In genomic region chr4:168631241-168632151, GRCh38 we compare ENCODE assay signal across 8 cellular contexts.
DNase-seq lines count a peak whose midpoint lies in the region; ATAC-seq, FAIRE-seq and TF ChIP-seq lines count a peak whose summit lies in the region.

No MANE protein-coding gene starts in this region.

- H3K4me2 ChIP-seq in H9 (ENCODE audit: insufficient read depth, insufficient read length, low read length), result peak overlapping the region; percentile 87

- WGBS in H9 (ENCODE audit: extremely low coverage, insufficient read length, low lambda C conversion rate), result no CpG with 5 or more reads among the region's 54 CpGs
- 2% methylated on average over 53 to 54 of the region's 54 CpGs for WGBS in esophagus, 2 donors

- H2BK120ac ChIP-seq in H9 (ENCODE audit: low read depth, low read length, poor library complexity, severe bottlenecking), result no peak overlapping the region

- H3K9me3 Mint-ChIP-seq in H9, result no peaks in the 10 kb centered on the region

- H2BK12ac ChIP-seq in H9 (ENCODE audit: insufficient read length, low read depth, low read length), result no peak overlapping the region

- H3K4me3 ChIP-seq in SJSA1 (peak overlapping the region; percentile 53), esophagus (ENCODE audit: low read depth in 1 of 2, low read length in 2 of 2) (peak overlapping the region; percentile 52), mucosa of descending colon (no peak overlapping the region)

- no peak overlapping the region for H4K91ac ChIP-seq in H9 (ENCODE audit: insufficient read length, low read depth, low read length)

- H3K27me3 Mint-ChIP-seq in H9 (ENCODE audit: low read depth), result peaks cover 25% of the 10 kb centered on the region

- H3K9me3 ChIP-seq in H9 (ENCODE audit: control insufficient read depth, low read depth, low read length) (no peaks in the 10 kb centered on the region), SJSA1 (replicated peaks) (no peaks in the 10 kb centered on the region), esophagus (ENCODE audit: control insufficient read depth in 2 of 2, insufficient read depth in 1 of 2, low read depth in 1 of 2, low read length in 1 of 2) (no peaks in the 10 kb centered on the region), mucosa of descending colon (no peaks in the 10 kb centered on the region)

- no peak overlapping the region for H4K8ac ChIP-seq in H9 (replicated peaks; ENCODE audit: insufficient read length, low read depth, low read length)

- no peak overlapping the region for H4K5ac ChIP-seq in H9 (ENCODE audit: insufficient read length, low read depth, low read length)

- H3K23ac ChIP-seq in H9 (ENCODE audit: insufficient read length, low read depth, low read length), result no peak overlapping the region

- no peak overlapping the region for H3K18ac ChIP-seq in H9 (ENCODE audit: insufficient read length, low read depth, low read length)

- peaks cover 39 to 52% of the 10 kb centered on the region in 2 experiments for H3K4me1 Mint-ChIP-seq in H9

- ATAC-seq in mucosa of descending colon, result peak; percentile 95

- intact Hi-C loops in mucosa of descending colon (cut with DNase I, micrococcal nuclease), result no loop called here

- no peak overlapping the region for H2BK5ac ChIP-seq in H9 (ENCODE audit: insufficient read length, low read length)

- no peak overlapping the region for H2BK15ac ChIP-seq in H9 (ENCODE audit: low read depth, low read length)

- H3K4ac ChIP-seq in H9 (ENCODE audit: low read depth, low read length), result no peak overlapping the region

- no peak overlapping the region for H3T11ph ChIP-seq in H9 (ENCODE audit: low read length)

- no peak overlapping the region for H3K56ac ChIP-seq in H9 (ENCODE audit: insufficient read length, low read depth, low read length)

- peak; percentile 77 for FAIRE-seq in urothelium cell line (lab: Jason Lieb, UNC)

- H3K4me1 ChIP-seq in H9 (ENCODE audit: insufficient read depth, low read length) (peaks cover 2% of the 10 kb centered on the region; the same call in 1 of the 2 replicates), SJSA1 (replicated peaks) (peaks cover 46% of the 10 kb centered on the region), esophagus (ENCODE audit: control insufficient read depth in 2 of 2, insufficient read depth in 2 of 2, low read length in 1 of 2) (no peaks in the 10 kb centered on the region), mucosa of descending colon (ENCODE audit: low read depth) (no peaks in the 10 kb centered on the region)

- H3K36me3 ChIP-seq in SJSA1 (no peaks in the 10 kb centered on the region), esophagus (ENCODE audit: control insufficient read depth in 2 of 2, insufficient read depth in 2 of 2, low read length in 1 of 2) (no peaks in the 10 kb centered on the region), mucosa of descending colon (ENCODE audit: low read depth) (no peaks in the 10 kb centered on the region)

- H3K4me3 Mint-ChIP-seq in H9, result peak overlapping the region; percentile 84 to 91

- peak overlapping the region in 2 of 3 experiments; percentile 58 to 95; a peak in 5 of 7 replicates for H3K27ac Mint-ChIP-seq in H9

- no peaks in the 10 kb centered on the region for H4K20me1 ChIP-seq in H9 (ENCODE audit: control insufficient read depth, insufficient read depth, insufficient read length)

- no peak overlapping the region for H2BK20ac ChIP-seq in H9 (ENCODE audit: low read depth, low read length, poor library complexity, severe bottlenecking)

- H3K9ac ChIP-seq in H9 (ENCODE audit: extremely low read depth, insufficient read length, low read length), result peak overlapping the region; percentile 57

- H3K27me3 ChIP-seq in H9 (ENCODE audit: insufficient read depth, low read length) (no peaks in the 10 kb centered on the region; the same call in 1 of the 2 replicates), SJSA1 (replicated peaks) (no peaks in the 10 kb centered on the region), esophagus (ENCODE audit: control insufficient read depth in 1 of 2, insufficient read depth in 2 of 2, low read length in 2 of 2) (no peaks in the 10 kb centered on the region)

- no peak overlapping the region for H3K27ac ChIP-seq in H9 (ENCODE audit: insufficient read length, low read depth, low read length)
- peak overlapping the region; percentile 82 for H3K27ac ChIP-seq in SJSA1
- H3K27ac ChIP-seq in esophagus (ENCODE audit: low read depth in 2 of 2, low read length in 1 of 2), result peak overlapping the region; percentile 35 to 38

- H2AFZ ChIP-seq in H9 (ENCODE audit: low read length), result peak overlapping the region; percentile 14

- TF ChIP-seq CTCF in H9 (conservative IDR thresholded peaks at IDR 0.05) (peak; percentile 56), mucosa of descending colon (IDR thresholded peaks at IDR 0.05) (no peak)

- H3K23me2 ChIP-seq in H9 (ENCODE audit: insufficient read length, low read depth, low read length, poor library complexity, severe bottlenecking), result peaks cover 7% of the 10 kb centered on the region

- DNase-seq in AG20443 (ENCODE audit: low spot score), result peak; percentile 72
- DNase-seq in H9, result peak; percentile 73
- peak; percentile 78 to 85 for DNase-seq in SJSA1 (ENCODE audit: low read depth in 1 of 2, low spot score in 2 of 2)
- DNase-seq in mucosa of descending colon, result peak; percentile 62 to 80 (median 68)
- peak; percentile 75 for DNase-seq in urothelium cell line (ENCODE audit: low spot score)
- DNase-seq in cerebellar nuclear complex (lab: John Stamatoyannopoulos, UW), result no peak
- no peak for DNase-seq in activated CD4-positive, CD25-positive, alpha-beta regulatory T cell treated with anti-CD3 and anti-CD28 coated beads, Interleukin-2, amount 50 U/mL, for 72 hours

- no peaks in the 10 kb centered on the region for H3K36me3 Mint-ChIP-seq in H9 (ENCODE audit: insufficient read depth in 1 of 3, low read depth in 3 of 3)

- no peaks in the 10 kb centered on the region for H3K79me1 ChIP-seq in H9 (ENCODE audit: insufficient read depth, low read depth, low read length, poor library complexity, severe bottlenecking)

- H3K14ac ChIP-seq in H9 (ENCODE audit: insufficient read depth, low read length), result no peak overlapping the region

- no peaks in the 10 kb centered on the region; the same call in 1 of the 2 replicates for H3K79me2 ChIP-seq in H9 (ENCODE audit: insufficient read depth, low read length)

- no peak overlapping the region for H2AK5ac ChIP-seq in H9 (ENCODE audit: insufficient read length, low read length)

Comparison
In these comparisons a context has a peak if more than half of its experiments do, and no peak if none do; other contexts are left out.
1. DNase-seq: peak in AG20443 (single experiment), H9 (single experiment), SJSA1 (2 of 2), mucosa of descending colon (3 of 3) and urothelium cell line (single experiment); none in cerebellar nuclear complex (0 of 2) and activated CD4-positive, CD25-positive, alpha-beta regulatory T cell treated with anti-CD3 and anti-CD28 coated beads, Interleukin-2, amount 50 U/mL, for 72 hours (single experiment).